Comparison of ENCODE assay signal across 17 cellular contexts in genomic region chr3:126450219-126450618, GRCh38. TPM values are rescaled to one million over a fixed set of nuclear protein-coding genes. Genes with fewer than 3 reads are reported as not detected.
DNase-seq lines count a peak whose midpoint lies in the region; ATAC-seq and TF ChIP-seq lines count a peak whose summit lies in the region.
"Had no signal": no experiment of that assay in that cellular context is flagged by ENCODE, and none has a peak within 500 bp of the region (broad histone marks: within the 10 kb centered on the region; RNA-seq: fewer than 3 reads in every experiment).

No MANE protein-coding gene starts in this region.

- H3K36me3 Mint-ChIP-seq in endodermal cell (ENCODE audit: low read depth), result peaks cover 18% of the 10 kb centered on the region

- DNase-seq in activated CD4-positive, CD25-positive, alpha-beta regulatory T cell treated with anti-CD3 and anti-CD28 coated beads, Interleukin-2, amount 50 U/mL, for 72 hours, result peak; percentile 7
- DNase-seq in endodermal cell, result peak; percentile 26
- DNase-seq in right lobe of liver, result no peak
- peak; percentile 4 for DNase-seq in testis
- no peak for DNase-seq in cortex of kidney (lab: John Stamatoyannopoulos, UW)
- DNase-seq in WERI-Rb-1, result no peak
- DNase-seq: Caco-2; CD8-positive, alpha-beta memory T cell; DND-41; GDM1; HCEC 1CT had no signal

- H3K9me3 ChIP-seq in endodermal cell (ENCODE audit: control insufficient read depth, low read length) (no peaks in the 10 kb centered on the region), right lobe of liver (no peaks in the 10 kb centered on the region), testis (no peaks in the 10 kb centered on the region), WERI-Rb-1 (ENCODE audit: severe bottlenecking) (no peaks in the 10 kb centered on the region)
- H3K9me3 ChIP-seq: BLaER1, Caco-2 had no signal

- H3K27ac ChIP-seq in endodermal cell (ENCODE audit: low read depth, low read length), result no peak overlapping the region
- H3K27ac ChIP-seq in right lobe of liver, result peak overlapping the region in 2 of 3 donors; percentile 41 to 56
- H3K27ac ChIP-seq in testis, result no peak overlapping the region
- no peak overlapping the region for H3K27ac ChIP-seq in WERI-Rb-1
- H3K27ac ChIP-seq: 22Rv1, BLaER1 had no signal

- no peak for ATAC-seq in activated CD4-positive, CD25-positive, alpha-beta regulatory T cell treated with anti-CD3 and anti-CD28 coated beads, Interleukin-2, amount 50 U/mL, for 24 hours
- ATAC-seq in right lobe of liver (no peak), HG03159 (IDR thresholded peaks at IDR 0.05; ENCODE audit: unreplicated experiment) (no peak)

- H3K4me3 Mint-ChIP-seq in endodermal cell, result no peak overlapping the region
- H3K4me3 Mint-ChIP-seq: CD8-positive, alpha-beta memory T cell had no signal

- H3K27me3 ChIP-seq in endodermal cell (ENCODE audit: control insufficient read depth, insufficient read depth, low read length, poor library complexity, severe bottlenecking) (no peaks in the 10 kb centered on the region), right lobe of liver (no peaks in the 10 kb centered on the region), testis (no peaks in the 10 kb centered on the region), WERI-Rb-1 (ENCODE audit: insufficient read depth, low read depth, severe bottlenecking) (no peaks in the 10 kb centered on the region)
- H3K27me3 ChIP-seq: BLaER1 had no signal

- intact Hi-C loops in right lobe of liver (cut with DNase I), result no loop called here
- intact Hi-C loops in testis (cut with DNase I; ENCODE audit: low total_unique reads), result no loop called here

- TF ChIP-seq CTCF in endodermal cell (conservative IDR thresholded peaks at IDR 0.05) (no peak), right lobe of liver (IDR thresholded peaks at IDR 0.05) (no peak), testis (IDR thresholded peaks at IDR 0.05) (no peak), WERI-Rb-1 (IDR thresholded peaks at IDR 0.05; ENCODE audit: low read depth, low read length) (no peak)

- no peak overlapping the region for H3K27ac Mint-ChIP-seq in endodermal cell

- no peak overlapping the region for H3K4me3 ChIP-seq in endodermal cell (ENCODE audit: low read length)
- H3K4me3 ChIP-seq in right lobe of liver, result no peak overlapping the region
- H3K4me3 ChIP-seq in testis, result no peak overlapping the region
- H3K4me3 ChIP-seq in WERI-Rb-1 (ENCODE audit: low read depth, low read length), result no peak overlapping the region
- H3K4me3 ChIP-seq: BLaER1 had no signal

- no peaks in the 10 kb centered on the region for H3K9me3 Mint-ChIP-seq in endodermal cell
- H3K9me3 Mint-ChIP-seq: CD8-positive, alpha-beta memory T cell had no signal

- H3K27me3 Mint-ChIP-seq in endodermal cell (ENCODE audit: insufficient read depth), result no peaks in the 10 kb centered on the region
- H3K27me3 Mint-ChIP-seq: CD8-positive, alpha-beta memory T cell had no signal

- H3K4me1 ChIP-seq in endodermal cell (ENCODE audit: control insufficient read depth, insufficient read depth, low read length), result no peaks in the 10 kb centered on the region
- peaks cover 0 to 50% (median 23%) of the 10 kb centered on the region in 4 donors for H3K4me1 ChIP-seq in right lobe of liver
- H3K4me1 ChIP-seq in testis, result no peaks in the 10 kb centered on the region
- H3K4me1 ChIP-seq: BLaER1 had no signal

- TF ChIP-seq POLR2A in right lobe of liver (IDR thresholded peaks at IDR 0.05) (no peak), testis (IDR thresholded peaks at IDR 0.05) (no peak)

- no peak overlapping the region for H3K9ac ChIP-seq in endodermal cell (ENCODE audit: extremely low read depth, low read length, poor library complexity, severe bottlenecking)
- H3K9ac ChIP-seq: BLaER1 had no signal

- H3K36me3 ChIP-seq in endodermal cell (ENCODE audit: control insufficient read depth, insufficient read depth, low read length) (peaks cover 63% of the 10 kb centered on the region), right lobe of liver (peaks cover 5 to 31% (median 15%) of the 10 kb centered on the region in 4 donors), testis (ENCODE audit: low read depth, missing control alignments) (no peaks in the 10 kb centered on the region), WERI-Rb-1 (peaks cover 47% of the 10 kb centered on the region)

- H3K4me1 Mint-ChIP-seq in endodermal cell, result no peaks in the 10 kb centered on the region

- WGBS in endodermal cell (ENCODE audit: insufficient coverage in 1 of 2, insufficient read length in 1 of 2), 2 experiments, result 82 to 84% methylated on average over 6 to 9 of the region's 9 CpGs
- 57% methylated on average over 4 of the region's 9 CpGs for WGBS in right lobe of liver (ENCODE audit: insufficient coverage, low coverage, low lambda C conversion rate, missing lambda C conversion rate)
- WGBS in testis, 2 donors, result 78 to 79% methylated on average over 9 of the region's 9 CpGs

RNA-seq across cellular contexts. Expression of gene ZXDC, which starts 25.5 kb away (rescaled TPM):
- total RNA-seq in endodermal cell (10 to 100 TPM; 30.5 to 31.6 TPM), right lobe of liver (10 to 100 TPM; 16.4 to 30.2 (median 24.0) TPM), testis (10 to 100 TPM; 78.9 to 80.3 TPM)
- 22.5 TPM for polyA plus RNA-seq in endodermal cell (2013, experiment 1 of 2)
- polyA plus RNA-seq in endodermal cell (2013, experiment 2 of 2), result 21.5 TPM
- 25.6 TPM for polyA plus RNA-seq in testis (ENCODE audit: insufficient read depth, low read depth, low replicate concordance)

RNA-seq across cellular contexts. Expression of gene CFAP100, which starts 55.5 kb away (rescaled TPM):
- total RNA-seq in endodermal cell (under 1 TPM; 0.44 to 0.66 TPM), right lobe of liver (not detected), testis (10 to 100 TPM; 21.4 to 56.2 TPM)
- 2.6 TPM for polyA plus RNA-seq in endodermal cell (2013, experiment 1 of 2)
- polyA plus RNA-seq in endodermal cell (2013, experiment 2 of 2), result 1.6 TPM
- 74.2 TPM for polyA plus RNA-seq in testis (ENCODE audit: insufficient read depth, low read depth, low replicate concordance)
- total RNA-seq: A673; Caco-2; CD8-positive, alpha-beta memory T cell; H4 had no signal
- polyA plus RNA-seq: CD8-positive, alpha-beta memory T cell had no signal

Comparison
In these comparisons a context has a peak if more than half of its experiments do, and no peak if none do; other contexts are left out.
1. DNase-seq: peak in activated CD4-positive, CD25-positive, alpha-beta regulatory T cell treated with anti-CD3 and anti-CD28 coated beads, Interleukin-2, amount 50 U/mL, for 72 hours (single experiment), endodermal cell (single experiment) and testis (single experiment); none in right lobe of liver (0 of 3), cortex of kidney (single experiment) and WERI-Rb-1 (single experiment).
2. H3K27ac ChIP-seq: peak in right lobe of liver (2 of 3); none in endodermal cell (single experiment), testis (0 of 2) and WERI-Rb-1 (single experiment).
3. RNA of gene CFAP100, which starts 55.5 kb away (total RNA-seq): 21.4 to 56.2 TPM in testis; 0.44 to 0.66 TPM in endodermal cell and not detected in right lobe of liver; every median in the first group is over 10 times any median in the second.